In the genomic region with DNA sequence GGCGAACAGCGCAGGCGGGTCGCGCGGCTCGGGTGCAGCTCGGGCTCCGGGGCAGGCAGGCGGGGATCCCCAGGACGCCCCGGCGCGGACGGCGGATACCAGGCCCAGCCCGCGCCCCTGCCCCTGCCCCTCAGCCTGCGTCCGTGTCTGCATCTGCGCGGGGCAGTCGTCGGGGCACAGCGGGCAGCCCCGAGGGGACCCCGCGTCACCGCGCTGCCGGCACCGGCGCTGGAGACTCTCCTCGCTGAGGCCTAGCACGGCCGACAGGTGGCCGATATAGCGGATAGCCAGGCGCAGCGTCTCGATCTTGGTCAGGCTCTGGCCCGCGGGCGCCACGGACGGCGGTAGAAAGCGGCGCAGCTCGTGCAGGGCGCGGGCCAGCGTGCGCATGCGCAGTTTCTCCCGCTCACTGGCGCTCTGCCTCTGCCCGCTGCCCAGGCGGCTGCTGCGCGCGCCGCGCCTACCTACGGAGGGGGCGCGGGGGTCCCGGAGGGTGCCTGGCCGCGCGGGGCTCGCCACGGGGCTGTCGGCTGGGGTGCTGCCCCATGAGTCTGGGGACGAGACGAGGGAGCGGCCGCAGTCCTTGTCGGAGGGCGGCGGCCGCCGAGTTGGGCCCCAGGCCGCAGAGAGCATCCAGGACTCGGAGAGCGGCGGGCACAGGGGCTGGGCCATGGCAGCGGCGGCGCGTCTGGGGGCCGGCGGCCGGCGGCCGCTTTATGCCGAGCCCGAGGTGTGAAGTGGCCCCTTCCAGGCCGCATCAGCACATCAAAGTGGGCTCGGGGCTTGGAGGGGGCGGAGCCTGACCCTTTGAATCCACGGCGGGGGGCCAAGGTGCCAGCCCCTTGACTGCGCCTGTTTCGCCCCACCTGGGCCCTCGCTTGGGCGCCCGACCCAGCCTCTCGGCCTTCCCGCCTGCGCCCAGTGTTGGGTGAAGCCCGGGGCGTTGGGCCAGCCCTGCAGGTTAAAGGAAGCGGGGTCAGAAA, we compare ENCODE assay signal across 8 cellular contexts. TPM values are rescaled to one million over a fixed set of nuclear protein-coding genes. Genes with fewer than 3 reads are reported as not detected.
A peak's percentile ranks its signal among the peaks of the same experiment; 100 is the strongest.
DNase-seq lines count a peak whose midpoint lies in the region; ATAC-seq and TF ChIP-seq lines count a peak whose summit lies in the region.

A gene with protein sequence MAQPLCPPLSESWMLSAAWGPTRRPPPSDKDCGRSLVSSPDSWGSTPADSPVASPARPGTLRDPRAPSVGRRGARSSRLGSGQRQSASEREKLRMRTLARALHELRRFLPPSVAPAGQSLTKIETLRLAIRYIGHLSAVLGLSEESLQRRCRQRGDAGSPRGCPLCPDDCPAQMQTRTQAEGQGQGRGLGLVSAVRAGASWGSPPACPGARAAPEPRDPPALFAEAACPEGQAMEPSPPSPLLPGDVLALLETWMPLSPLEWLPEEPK (minus strand): TSS at position 690 of the 983 bp plus-strand sequence. CDS start 18 bp downstream, at position 672.

- in situ Hi-C loops in transverse colon (cut with MboI; ENCODE audit: low pct_ligation_motif_present in 1 of 4, low pct_unique_long_range_greater_than_20kb in 1 of 4, low sequenced_read_pairs in 3 of 4): loop anchor here in 3 of 4 donors (10.0 to 25.0 kb wide), 3 partner anchors 124 to 344 kb away; no protein-coding TSS in a partner anchor

- H3K27me3 ChIP-seq in transverse colon: no peaks in the 10 kb centered on the region

- intact Hi-C loops in cardiac septum (cut with DNase I) (no loop called here), transverse colon (cut with DNase I; ENCODE audit: low total_unique reads) (loop anchor here (10.0 kb wide), 1 partner anchor 474 kb away; no protein-coding TSS in a partner anchor)

- peak within 1 kb of the TSS; percentile 68 to 86 (median 80) for H3K27ac ChIP-seq in transverse colon

- no peaks in the 10 kb centered on the region for H3K36me3 ChIP-seq in transverse colon

- peak; percentile 50 for TF ChIP-seq POLR2A in transverse colon (IDR thresholded peaks at IDR 0.05)

- H3K4me3 ChIP-seq in transverse colon: peak within 1 kb of the TSS; percentile 56 to 73 (median 66)

- DNase-seq in NCI-H1105 treated with DMSO at 0.1 percent for 48 hours (lab: John Stamatoyannopoulos, UW): peak; percentile 78
- DNase-seq in SKM-1 treated with dmso at 0.1 percent for 144 hours (lab: John Stamatoyannopoulos, UW; ENCODE audit: unreplicated experiment): peak; percentile 92
- peak; percentile 57 for DNase-seq in activated naive CD8-positive, alpha-beta T cell treated with anti-CD3 and anti-CD28 coated beads, Interleukin-2, amount 50 U/mL, for 16 hours (ENCODE audit: low read depth, low spot score)
- peak; percentile 97 for DNase-seq in cardiac septum (ENCODE audit: low spot score)
- peak; percentile 77 for DNase-seq in pons (ENCODE audit: low spot score)
- DNase-seq in transverse colon: peak; percentile 95

- WGBS in transverse colon (ENCODE audit: low coverage in 1 of 2), 2 donors: 38% methylated on average over 8 of the region's 114 CpGs; no CpG with 5 or more reads in 1 of the 2 donors

- no peaks in the 10 kb centered on the region for H3K9me3 ChIP-seq in transverse colon

- peaks cover 6 to 30% (median 27%) of the 10 kb centered on the region in 4 donors for H3K4me1 ChIP-seq in transverse colon

- TF ChIP-seq CTCF in GM12874 (IDR thresholded peaks at IDR 0.05; ENCODE audit: insufficient read depth, low read depth, low read length) (peak; percentile 87), transverse colon (IDR thresholded peaks at IDR 0.05) (peak; percentile 71 to 97 (median 83))

- peak; percentile 91 for ATAC-seq in HG02759 (IDR thresholded peaks at IDR 0.05; ENCODE audit: unreplicated experiment)

- TF ChIP-seq EP300 in transverse colon (IDR thresholded peaks at IDR 0.05; ENCODE audit: low read depth): no peak

RNA-seq across cellular contexts. Expression of the gene that starts here (rescaled TPM):
- total RNA-seq in cardiac septum: 0.86 TPM
- 10 to 100 TPM in 3 of 4 donors, 1 to 10 TPM in 1; 8.6 to 13.5 (median 12.5) TPM for total RNA-seq in transverse colon

Comparison
In these comparisons a context has a peak if more than half of its experiments do, and no peak if none do; other contexts are left out.
1. Peak in every context shown above with its lines: DNase-seq, ATAC-seq, H3K4me3 ChIP-seq and H3K27ac ChIP-seq.
2. Peak in DNase-seq in cardiac septum; RNA of the gene not detected or under 1 TPM.